Comparison of ENCODE assay signal across 20 cellular contexts in the genomic region with DNA sequence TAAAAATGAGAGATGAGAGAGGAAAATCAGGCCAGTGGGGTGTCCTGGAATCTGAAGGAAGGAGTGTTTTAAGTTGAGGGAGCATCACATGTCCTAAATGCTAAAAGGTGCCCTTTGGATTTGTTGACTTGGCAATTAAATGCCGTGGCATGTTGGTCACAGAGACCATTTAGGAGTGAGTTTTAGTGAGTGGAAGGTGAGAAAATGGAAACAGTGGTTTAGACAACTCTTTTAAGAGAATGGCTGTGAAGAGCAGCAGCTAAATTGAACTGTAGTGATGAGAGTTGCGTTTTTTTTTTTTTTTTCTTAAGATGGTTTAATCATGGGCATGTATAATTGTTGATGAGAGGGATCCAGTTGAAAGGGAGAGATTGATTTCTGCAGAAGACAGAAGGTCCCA.
A peak's percentile ranks its signal among the peaks of the same experiment; 100 is the strongest.
DNase-seq lines count a peak whose midpoint lies in the region; ATAC-seq, FAIRE-seq and TF ChIP-seq lines count a peak whose summit lies in the region.
"Had no signal": no experiment of that assay in that cellular context is flagged by ENCODE, and none has a peak within 500 bp of the region (broad histone marks: within the 10 kb centered on the region; RNA-seq: fewer than 3 reads in every experiment).

No MANE protein-coding gene starts in this region.

- BruUV-seq in mammary epithelial cell (replicated peaks; lab: Mats Ljungman, UMichigan), result no TSS peak

- no peaks in the 10 kb centered on the region for H3K4me1 ChIP-seq in mammary epithelial cell (ENCODE audit: insufficient read depth, low read length)
- H3K4me1 ChIP-seq in CD4-positive, alpha-beta memory T cell (ENCODE audit: insufficient read depth, low read length), result no peaks in the 10 kb centered on the region
- H3K4me1 ChIP-seq: BE2C had no signal

- no peaks in the 10 kb centered on the region for H4K20me1 ChIP-seq in mammary epithelial cell (ENCODE audit: insufficient read depth, low read length)

- H3K4me3 ChIP-seq in mammary epithelial cell (replicated peaks in 1 of 3; ENCODE audit: insufficient read depth in 1 of 3, low read depth in 2 of 3, low read length in 3 of 3), result no peak overlapping the region
- no peak overlapping the region for H3K4me3 ChIP-seq in CD4-positive, alpha-beta memory T cell (ENCODE audit: low read length in 2 of 2)

- WGBS in mammary epithelial cell (ENCODE audit: low coverage, missing lambda C conversion rate), result 70% methylated on average over 2 of the region's 2 CpGs

- TF ChIP-seq CTCF in natural killer cell (IDR thresholded peaks at IDR 0.05) (no peak), mammary epithelial cell (conservative IDR thresholded peaks at IDR 0.05 in 1 of 2, IDR thresholded peaks at IDR 0.05 in 1 of 2; ENCODE audit: extremely low read depth in 1 of 2, insufficient read depth in 1 of 2, low read depth in 1 of 2, low read length in 2 of 2) (no peak)

- no peaks in the 10 kb centered on the region for H3K27me3 Mint-ChIP-seq in central memory CD8-positive, alpha-beta T cell
- H3K27me3 Mint-ChIP-seq in natural killer cell (ENCODE audit: low read depth in 2 of 2), result no peaks in the 10 kb centered on the region
- H3K27me3 Mint-ChIP-seq in CD4-positive, alpha-beta memory T cell, result peaks cover 0 to 1% of the 10 kb centered on the region in 2 donors

- no peak overlapping the region for H3K9ac ChIP-seq in mammary epithelial cell (ENCODE audit: insufficient read depth, low read length)

- H3K27ac Mint-ChIP-seq in central memory CD8-positive, alpha-beta T cell (ENCODE audit: low read depth), result peak overlapping the region; percentile 72
- H3K27ac Mint-ChIP-seq in natural killer cell, result peak overlapping the region; percentile 88 to 92
- peak overlapping the region in 2 of 7 donors; percentile 38 to 65 for H3K27ac Mint-ChIP-seq in CD4-positive, alpha-beta memory T cell
- H3K27ac Mint-ChIP-seq: H9 had no signal

- peaks cover 40% of the 10 kb centered on the region for H3K4me1 Mint-ChIP-seq in central memory CD8-positive, alpha-beta T cell
- peaks cover 84 to 87% of the 10 kb centered on the region in 2 donors for H3K4me1 Mint-ChIP-seq in natural killer cell
- H3K4me1 Mint-ChIP-seq in CD4-positive, alpha-beta memory T cell, result peaks cover 0 to 8% (median 2%) of the 10 kb centered on the region in 4 donors
- H3K4me1 Mint-ChIP-seq: CD4-positive, CD25-positive, alpha-beta regulatory T cell; H9; IgD-negative memory B cell had no signal

- H3K9me3 Mint-ChIP-seq in central memory CD8-positive, alpha-beta T cell, result peaks cover 10% of the 10 kb centered on the region
- H3K9me3 Mint-ChIP-seq in natural killer cell, result peaks cover 7 to 8% of the 10 kb centered on the region in 2 donors
- H3K9me3 Mint-ChIP-seq in CD4-positive, alpha-beta memory T cell, result peaks cover 0 to 7% (median 1%) of the 10 kb centered on the region in 8 donors
- H3K9me3 Mint-ChIP-seq: H9 had no signal

- POLR2A ChIA-PET in CD4-positive, alpha-beta memory T cell (lab: Charles Lee; ENCODE audit: partially characterized antibody), result no interaction called here

- CTCF ChIA-PET in mammary epithelial cell (lab: Charles Lee; ENCODE audit: low non-redundant PET), result no interaction called here
- CTCF ChIA-PET in CD4-positive, alpha-beta memory T cell (lab: Charles Lee; ENCODE audit: partially characterized antibody), result no interaction called here

- no peak overlapping the region for H3K27ac ChIP-seq in mammary epithelial cell (ENCODE audit: insufficient read depth, low read depth, low read length)
- H3K27ac ChIP-seq in CD4-positive, alpha-beta memory T cell (ENCODE audit: low read depth, low read length), result no peak overlapping the region

- no peak overlapping the region for H3K4me2 ChIP-seq in mammary epithelial cell (ENCODE audit: insufficient read depth, low read depth, low read length)

- no peaks in the 10 kb centered on the region for H3K79me2 ChIP-seq in mammary epithelial cell (ENCODE audit: insufficient read depth, low read length)

- peak overlapping the region; percentile 25 for H3K4me3 Mint-ChIP-seq in central memory CD8-positive, alpha-beta T cell
- H3K4me3 Mint-ChIP-seq in natural killer cell, result peak overlapping the region; percentile 83
- no peak overlapping the region for H3K4me3 Mint-ChIP-seq in CD4-positive, alpha-beta memory T cell
- H3K4me3 Mint-ChIP-seq: CD4-positive, CD25-positive, alpha-beta regulatory T cell; H9; IgD-negative memory B cell had no signal

- intact Hi-C loops in natural killer cell (cut with micrococcal nuclease), result loop anchor here (1.0 to 10.0 kb wide), 4 partner anchors 22 to 619 kb away; no protein-coding TSS in a partner anchor
- intact Hi-C loops in mammary epithelial cell (cut with micrococcal nuclease), result no loop called here
- intact Hi-C loops in CD4-positive, alpha-beta memory T cell (cut with micrococcal nuclease), result no loop called here

- no peaks in the 10 kb centered on the region for H3K36me3 ChIP-seq in mammary epithelial cell (ENCODE audit: insufficient read depth, low read length)
- no peaks in the 10 kb centered on the region for H3K36me3 ChIP-seq in CD4-positive, alpha-beta memory T cell (ENCODE audit: insufficient read depth, low read length)
- H3K36me3 ChIP-seq: BE2C had no signal

- no peaks in the 10 kb centered on the region for H3K9me3 ChIP-seq in mammary epithelial cell (replicated peaks; ENCODE audit: insufficient read depth, low read length)
- H3K9me3 ChIP-seq in CD4-positive, alpha-beta memory T cell (ENCODE audit: control insufficient read depth in 1 of 2, low read length in 2 of 2), result no peaks in the 10 kb centered on the region
- H3K9me3 ChIP-seq: BE2C had no signal

- peaks cover 2% of the 10 kb centered on the region for H3K36me3 Mint-ChIP-seq in central memory CD8-positive, alpha-beta T cell (ENCODE audit: insufficient read depth)
- peaks cover 14% of the 10 kb centered on the region for H3K36me3 Mint-ChIP-seq in natural killer cell
- no peaks in the 10 kb centered on the region for H3K36me3 Mint-ChIP-seq in CD4-positive, alpha-beta memory T cell

- DNase-seq in GM19239 (ENCODE audit: insufficient read length, low spot score) (no peak), natural killer cell (no peak), SKM-1 treated with dmso at 0.1 percent for 144 hours (lab: John Stamatoyannopoulos, UW; ENCODE audit: unreplicated experiment) (no peak), mammary epithelial cell (no peak)
- DNase-seq in central memory CD8-positive, alpha-beta T cell (ENCODE audit: low spot score in 2 of 2), result no peak
- DNase-seq in CD4-positive, alpha-beta memory T cell, result no peak
- DNase-seq: ACHN; BE2C; C1 segment of cervical spinal cord; CD4-positive, CD25-positive, alpha-beta regulatory T cell; DMS153; DMS79; GDM1; H9 had no signal

- ATAC-seq in central memory CD8-positive, alpha-beta T cell (replicated peaks; ENCODE audit: extremely low read depth, poor library complexity, severe bottlenecking), result no peak
- peak; percentile 72 to 78 (median 78) for ATAC-seq in natural killer cell

- in situ Hi-C loops in mammary epithelial cell (cut with MboI; ENCODE audit: low sequenced_read_pairs in 2 of 2), result no loop called here

- H2AFZ ChIP-seq in mammary epithelial cell (ENCODE audit: low read depth, low read length), result no peak overlapping the region

- FAIRE-seq in GM19239 (lab: Jason Lieb, UNC), result peak; percentile 4
- FAIRE-seq: A204.1, GM12892, GM18507, H1, HTR-8/SVneo had no signal

- dilution Hi-C loops in mammary epithelial cell (cut with HindIII; ENCODE audit: low sequenced_read_pairs), result no loop called here

- no peaks in the 10 kb centered on the region for H3K27me3 ChIP-seq in mammary epithelial cell (ENCODE audit: insufficient read depth, low read length)
- H3K27me3 ChIP-seq in CD4-positive, alpha-beta memory T cell (ENCODE audit: insufficient read depth, low read length), result no peaks in the 10 kb centered on the region
- H3K27me3 ChIP-seq: BE2C had no signal

Comparison
In these comparisons a context has a peak if more than half of its experiments do, and no peak if none do; other contexts are left out.
1. H3K4me3 Mint-ChIP-seq: peak in central memory CD8-positive, alpha-beta T cell (single experiment) and natural killer cell (single experiment); none in CD4-positive, alpha-beta memory T cell (0 of 8).